ENCODE assay signal across 1 cellular context in the genomic region with DNA sequence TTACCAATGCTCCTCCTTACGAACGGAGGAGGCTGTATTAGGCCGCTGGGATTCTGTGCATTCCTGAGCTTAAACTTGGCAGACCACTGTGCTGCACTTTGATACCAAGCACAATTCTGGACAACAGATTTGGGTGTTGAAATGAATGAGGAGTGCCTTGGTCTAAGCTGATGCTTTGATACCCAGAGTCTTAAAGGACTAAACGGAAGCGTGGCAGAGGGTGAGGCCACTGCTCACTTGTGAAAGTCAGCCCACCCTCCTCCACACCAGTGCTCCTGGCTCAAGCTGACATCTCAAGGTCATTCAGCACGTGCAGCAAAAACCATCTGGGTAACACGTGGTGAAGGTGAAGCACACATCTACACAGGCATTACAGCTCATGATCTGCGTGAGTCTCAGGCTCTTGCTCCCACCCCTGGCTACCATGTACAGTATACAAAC.
TF ChIP-seq lines count a peak whose summit lies in the region.

No MANE protein-coding gene starts in this region.

TF ChIP-seq in HepG2, 621 proteins besides CTCF, POLR2A, EP300 and RAD21 (continues in another document):
- peak; percentile 88 for TF ChIP-seq BHLHE40 (IDR thresholded peaks at IDR 0.05; ENCODE audit: low read length)
- TF ChIP-seq ZNF660 (CRISPR knock-in tag; IDR thresholded peaks at IDR 0.05; ENCODE audit: borderline replicate concordance, low read depth) = no peak
- TF ChIP-seq MXI1 (IDR thresholded peaks at IDR 0.05; ENCODE audit: borderline replicate concordance, low read depth, low read length) = 0 out of 3 replicates have a peak, but pooled peaks have one; percentile 46
- TF ChIP-seq, protein P1, sequence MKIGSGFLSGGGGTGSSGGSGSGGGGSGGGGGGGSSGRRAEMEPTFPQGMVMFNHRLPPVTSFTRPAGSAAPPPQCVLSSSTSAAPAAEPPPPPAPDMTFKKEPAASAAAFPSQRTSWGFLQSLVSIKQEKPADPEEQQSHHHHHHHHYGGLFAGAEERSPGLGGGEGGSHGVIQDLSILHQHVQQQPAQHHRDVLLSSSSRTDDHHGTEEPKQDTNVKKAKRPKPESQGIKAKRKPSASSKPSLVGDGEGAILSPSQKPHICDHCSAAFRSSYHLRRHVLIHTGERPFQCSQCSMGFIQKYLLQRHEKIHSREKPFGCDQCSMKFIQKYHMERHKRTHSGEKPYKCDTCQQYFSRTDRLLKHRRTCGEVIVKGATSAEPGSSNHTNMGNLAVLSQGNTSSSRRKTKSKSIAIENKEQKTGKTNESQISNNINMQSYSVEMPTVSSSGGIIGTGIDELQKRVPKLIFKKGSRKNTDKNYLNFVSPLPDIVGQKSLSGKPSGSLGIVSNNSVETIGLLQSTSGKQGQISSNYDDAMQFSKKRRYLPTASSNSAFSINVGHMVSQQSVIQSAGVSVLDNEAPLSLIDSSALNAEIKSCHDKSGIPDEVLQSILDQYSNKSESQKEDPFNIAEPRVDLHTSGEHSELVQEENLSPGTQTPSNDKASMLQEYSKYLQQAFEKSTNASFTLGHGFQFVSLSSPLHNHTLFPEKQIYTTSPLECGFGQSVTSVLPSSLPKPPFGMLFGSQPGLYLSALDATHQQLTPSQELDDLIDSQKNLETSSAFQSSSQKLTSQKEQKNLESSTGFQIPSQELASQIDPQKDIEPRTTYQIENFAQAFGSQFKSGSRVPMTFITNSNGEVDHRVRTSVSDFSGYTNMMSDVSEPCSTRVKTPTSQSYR (CRISPR knock-in tag; IDR thresholded peaks at IDR 0.05; ENCODE audit: borderline replicate concordance) = peak; percentile 39; the same call in 1 of the 2 replicates
- peak; percentile 67; the same call in 1 of the 2 replicates for TF ChIP-seq ZNF644 (CRISPR knock-in tag; IDR thresholded peaks at IDR 0.05; ENCODE audit: low read depth)
- TF ChIP-seq ZNF264 (CRISPR knock-in tag; IDR thresholded peaks at IDR 0.05) = peak; percentile 88
- TF ChIP-seq, protein P2, sequence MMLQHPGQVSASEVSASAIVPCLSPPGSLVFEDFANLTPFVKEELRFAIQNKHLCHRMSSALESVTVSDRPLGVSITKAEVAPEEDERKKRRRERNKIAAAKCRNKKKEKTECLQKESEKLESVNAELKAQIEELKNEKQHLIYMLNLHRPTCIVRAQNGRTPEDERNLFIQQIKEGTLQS (CRISPR knock-in tag; IDR thresholded peaks at IDR 0.05) = no peak
- TF ChIP-seq ZNF761 (CRISPR knock-in tag; conservative IDR thresholded peaks at IDR 0.05) = no peak
- TF ChIP-seq FOXO1 (CRISPR knock-in tag; IDR thresholded peaks at IDR 0.05) = 0 out of 2 replicates have a peak, but pooled peaks have one; percentile 7
- TF ChIP-seq SALL1 (CRISPR knock-in tag; IDR thresholded peaks at IDR 0.05) = peak; percentile 63; the same call in 1 of the 2 replicates
- peak; percentile 72; the same call in 1 of the 2 replicates for TF ChIP-seq DNMT3B (CRISPR knock-in tag; conservative IDR thresholded peaks at IDR 0.05)
- peak; percentile 51 for TF ChIP-seq HOXA3 (CRISPR knock-in tag; IDR thresholded peaks at IDR 0.05)
- TF ChIP-seq, protein P3, sequence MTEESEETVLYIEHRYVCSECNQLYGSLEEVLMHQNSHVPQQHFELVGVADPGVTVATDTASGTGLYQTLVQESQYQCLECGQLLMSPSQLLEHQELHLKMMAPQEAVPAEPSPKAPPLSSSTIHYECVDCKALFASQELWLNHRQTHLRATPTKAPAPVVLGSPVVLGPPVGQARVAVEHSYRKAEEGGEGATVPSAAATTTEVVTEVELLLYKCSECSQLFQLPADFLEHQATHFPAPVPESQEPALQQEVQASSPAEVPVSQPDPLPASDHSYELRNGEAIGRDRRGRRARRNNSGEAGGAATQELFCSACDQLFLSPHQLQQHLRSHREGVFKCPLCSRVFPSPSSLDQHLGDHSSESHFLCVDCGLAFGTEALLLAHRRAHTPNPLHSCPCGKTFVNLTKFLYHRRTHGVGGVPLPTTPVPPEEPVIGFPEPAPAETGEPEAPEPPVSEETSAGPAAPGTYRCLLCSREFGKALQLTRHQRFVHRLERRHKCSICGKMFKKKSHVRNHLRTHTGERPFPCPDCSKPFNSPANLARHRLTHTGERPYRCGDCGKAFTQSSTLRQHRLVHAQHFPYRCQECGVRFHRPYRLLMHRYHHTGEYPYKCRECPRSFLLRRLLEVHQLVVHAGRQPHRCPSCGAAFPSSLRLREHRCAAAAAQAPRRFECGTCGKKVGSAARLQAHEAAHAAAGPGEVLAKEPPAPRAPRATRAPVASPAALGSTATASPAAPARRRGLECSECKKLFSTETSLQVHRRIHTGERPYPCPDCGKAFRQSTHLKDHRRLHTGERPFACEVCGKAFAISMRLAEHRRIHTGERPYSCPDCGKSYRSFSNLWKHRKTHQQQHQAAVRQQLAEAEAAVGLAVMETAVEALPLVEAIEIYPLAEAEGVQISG (CRISPR knock-in tag; IDR thresholded peaks at IDR 0.05) = peak; percentile 55
- TF ChIP-seq MAZ (IDR thresholded peaks at IDR 0.05; ENCODE audit: borderline replicate concordance, low read depth, low read length) = no peak
- TF ChIP-seq MAZ (CRISPR knock-in tag; IDR thresholded peaks at IDR 0.05; ENCODE audit: low read depth) = 0 out of 2 replicates have a peak, but pooled peaks have one; percentile 38
- TF ChIP-seq, protein P4, sequence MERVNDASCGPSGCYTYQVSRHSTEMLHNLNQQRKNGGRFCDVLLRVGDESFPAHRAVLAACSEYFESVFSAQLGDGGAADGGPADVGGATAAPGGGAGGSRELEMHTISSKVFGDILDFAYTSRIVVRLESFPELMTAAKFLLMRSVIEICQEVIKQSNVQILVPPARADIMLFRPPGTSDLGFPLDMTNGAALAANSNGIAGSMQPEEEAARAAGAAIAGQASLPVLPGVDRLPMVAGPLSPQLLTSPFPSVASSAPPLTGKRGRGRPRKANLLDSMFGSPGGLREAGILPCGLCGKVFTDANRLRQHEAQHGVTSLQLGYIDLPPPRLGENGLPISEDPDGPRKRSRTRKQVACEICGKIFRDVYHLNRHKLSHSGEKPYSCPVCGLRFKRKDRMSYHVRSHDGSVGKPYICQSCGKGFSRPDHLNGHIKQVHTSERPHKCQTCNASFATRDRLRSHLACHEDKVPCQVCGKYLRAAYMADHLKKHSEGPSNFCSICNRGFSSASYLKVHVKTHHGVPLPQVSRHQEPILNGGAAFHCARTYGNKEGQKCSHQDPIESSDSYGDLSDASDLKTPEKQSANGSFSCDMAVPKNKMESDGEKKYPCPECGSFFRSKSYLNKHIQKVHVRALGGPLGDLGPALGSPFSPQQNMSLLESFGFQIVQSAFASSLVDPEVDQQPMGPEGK (CRISPR knock-in tag; IDR thresholded peaks at IDR 0.05) = 0 out of 2 replicates have a peak, but pooled peaks have one; percentile 12
- no peak for TF ChIP-seq IKZF4 (CRISPR knock-in tag; IDR thresholded peaks at IDR 0.05; ENCODE audit: borderline replicate concordance, low read depth, not compliant biosample characterization)
- 0 out of 2 replicates have a peak, but pooled peaks have one; percentile 36 for TF ChIP-seq FOXA3 (CRISPR knock-in tag; IDR thresholded peaks at IDR 0.05)
- TF ChIP-seq, protein P5, sequence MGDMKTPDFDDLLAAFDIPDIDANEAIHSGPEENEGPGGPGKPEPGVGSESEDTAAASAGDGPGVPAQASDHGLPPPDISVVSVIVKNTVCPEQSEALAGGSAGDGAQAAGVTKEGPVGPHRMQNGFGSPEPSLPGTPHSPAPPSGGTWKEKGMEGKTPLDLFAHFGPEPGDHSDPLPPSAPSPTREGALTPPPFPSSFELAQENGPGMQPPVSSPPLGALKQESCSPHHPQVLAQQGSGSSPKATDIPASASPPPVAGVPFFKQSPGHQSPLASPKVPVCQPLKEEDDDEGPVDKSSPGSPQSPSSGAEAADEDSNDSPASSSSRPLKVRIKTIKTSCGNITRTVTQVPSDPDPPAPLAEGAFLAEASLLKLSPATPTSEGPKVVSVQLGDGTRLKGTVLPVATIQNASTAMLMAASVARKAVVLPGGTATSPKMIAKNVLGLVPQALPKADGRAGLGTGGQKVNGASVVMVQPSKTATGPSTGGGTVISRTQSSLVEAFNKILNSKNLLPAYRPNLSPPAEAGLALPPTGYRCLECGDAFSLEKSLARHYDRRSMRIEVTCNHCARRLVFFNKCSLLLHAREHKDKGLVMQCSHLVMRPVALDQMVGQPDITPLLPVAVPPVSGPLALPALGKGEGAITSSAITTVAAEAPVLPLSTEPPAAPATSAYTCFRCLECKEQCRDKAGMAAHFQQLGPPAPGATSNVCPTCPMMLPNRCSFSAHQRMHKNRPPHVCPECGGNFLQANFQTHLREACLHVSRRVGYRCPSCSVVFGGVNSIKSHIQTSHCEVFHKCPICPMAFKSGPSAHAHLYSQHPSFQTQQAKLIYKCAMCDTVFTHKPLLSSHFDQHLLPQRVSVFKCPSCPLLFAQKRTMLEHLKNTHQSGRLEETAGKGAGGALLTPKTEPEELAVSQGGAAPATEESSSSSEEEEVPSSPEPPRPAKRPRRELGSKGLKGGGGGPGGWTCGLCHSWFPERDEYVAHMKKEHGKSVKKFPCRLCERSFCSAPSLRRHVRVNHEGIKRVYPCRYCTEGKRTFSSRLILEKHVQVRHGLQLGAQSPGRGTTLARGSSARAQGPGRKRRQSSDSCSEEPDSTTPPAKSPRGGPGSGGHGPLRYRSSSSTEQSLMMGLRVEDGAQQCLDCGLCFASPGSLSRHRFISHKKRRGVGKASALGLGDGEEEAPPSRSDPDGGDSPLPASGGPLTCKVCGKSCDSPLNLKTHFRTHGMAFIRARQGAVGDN (CRISPR knock-in tag; IDR thresholded peaks at IDR 0.05) = peak; percentile 60
- TF ChIP-seq ZNF564 (CRISPR knock-in tag; IDR thresholded peaks at IDR 0.05) = 0 out of 2 replicates have a peak, but pooled peaks have one; percentile 8
- no peak for TF ChIP-seq ZNF20 (CRISPR knock-in tag; IDR thresholded peaks at IDR 0.05)
- TF ChIP-seq ZSCAN31 (CRISPR knock-in tag; IDR thresholded peaks at IDR 0.05; ENCODE audit: low read depth) = 0 out of 2 replicates have a peak, but pooled peaks have one; percentile 35
- TF ChIP-seq ZNF775 (CRISPR knock-in tag; IDR thresholded peaks at IDR 0.05; ENCODE audit: borderline replicate concordance) = no peak
- TF ChIP-seq, protein P6, sequence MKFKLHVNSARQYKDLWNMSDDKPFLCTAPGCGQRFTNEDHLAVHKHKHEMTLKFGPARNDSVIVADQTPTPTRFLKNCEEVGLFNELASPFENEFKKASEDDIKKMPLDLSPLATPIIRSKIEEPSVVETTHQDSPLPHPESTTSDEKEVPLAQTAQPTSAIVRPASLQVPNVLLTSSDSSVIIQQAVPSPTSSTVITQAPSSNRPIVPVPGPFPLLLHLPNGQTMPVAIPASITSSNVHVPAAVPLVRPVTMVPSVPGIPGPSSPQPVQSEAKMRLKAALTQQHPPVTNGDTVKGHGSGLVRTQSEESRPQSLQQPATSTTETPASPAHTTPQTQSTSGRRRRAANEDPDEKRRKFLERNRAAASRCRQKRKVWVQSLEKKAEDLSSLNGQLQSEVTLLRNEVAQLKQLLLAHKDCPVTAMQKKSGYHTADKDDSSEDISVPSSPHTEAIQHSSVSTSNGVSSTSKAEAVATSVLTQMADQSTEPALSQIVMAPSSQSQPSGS (CRISPR knock-in tag; IDR thresholded peaks at IDR 0.05) = 0 out of 2 replicates have a peak, but pooled peaks have one; percentile 44
- peak; percentile 98 for TF ChIP-seq ZNF263 (CRISPR knock-in tag; IDR thresholded peaks at IDR 0.05)
- TF ChIP-seq ZNF331 (CRISPR knock-in tag; IDR thresholded peaks at IDR 0.05) = peak; percentile 79
- peak; percentile 90 for TF ChIP-seq MYC (CRISPR knock-in tag; IDR thresholded peaks at IDR 0.05; ENCODE audit: borderline replicate concordance)
- peak; percentile 46; the same call in 1 of the 2 replicates for TF ChIP-seq GFI1 (CRISPR knock-in tag; IDR thresholded peaks at IDR 0.05; ENCODE audit: borderline replicate concordance)
- TF ChIP-seq ZFYVE20 (CRISPR knock-in tag; IDR thresholded peaks at IDR 0.05; ENCODE audit: borderline replicate concordance, low read depth) = no peak
- TF ChIP-seq, protein P7, sequence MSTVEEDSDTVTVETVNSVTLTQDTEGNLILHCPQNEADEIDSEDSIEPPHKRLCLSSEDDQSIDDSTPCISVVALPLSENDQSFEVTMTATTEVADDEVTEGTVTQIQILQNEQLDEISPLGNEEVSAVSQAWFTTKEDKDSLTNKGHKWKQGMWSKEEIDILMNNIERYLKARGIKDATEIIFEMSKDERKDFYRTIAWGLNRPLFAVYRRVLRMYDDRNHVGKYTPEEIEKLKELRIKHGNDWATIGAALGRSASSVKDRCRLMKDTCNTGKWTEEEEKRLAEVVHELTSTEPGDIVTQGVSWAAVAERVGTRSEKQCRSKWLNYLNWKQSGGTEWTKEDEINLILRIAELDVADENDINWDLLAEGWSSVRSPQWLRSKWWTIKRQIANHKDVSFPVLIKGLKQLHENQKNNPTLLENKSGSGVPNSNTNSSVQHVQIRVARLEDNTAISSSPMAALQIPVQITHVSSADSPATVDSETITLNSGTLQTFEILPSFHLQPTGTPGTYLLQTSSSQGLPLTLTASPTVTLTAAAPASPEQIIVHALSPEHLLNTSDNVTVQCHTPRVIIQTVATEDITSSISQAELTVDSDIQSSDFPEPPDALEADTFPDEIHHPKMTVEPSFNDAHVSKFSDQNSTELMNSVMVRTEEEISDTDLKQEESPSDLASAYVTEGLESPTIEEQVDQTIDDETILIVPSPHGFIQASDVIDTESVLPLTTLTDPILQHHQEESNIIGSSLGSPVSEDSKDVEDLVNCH (CRISPR knock-in tag; IDR thresholded peaks at IDR 0.05) = no peak
